Comparison of ENCODE assay signal across 1 cellular context in genomic region chr12:124515981-124516380, GRCh38.
TF ChIP-seq lines count a peak whose summit lies in the region.

No MANE protein-coding gene starts in this region.

TF ChIP-seq in SK-N-SH treated with all-trans-retinoic acid at 6 μM for 48 hours, 23 proteins besides CTCF, POLR2A, EP300 and RAD21 (continued from another document):
- TF ChIP-seq CREB5 (CRISPR knock-in tag; IDR thresholded peaks at IDR 0.05; ENCODE audit: low read depth), result no peak
